Comparison of ENCODE assay signal across 26 cellular contexts in genomic region chr4:139907001-139907809, GRCh38.
A peak's percentile ranks its signal among the peaks of the same experiment; 100 is the strongest.
DNase-seq lines count a peak whose midpoint lies in the region; ATAC-seq and TF ChIP-seq lines count a peak whose summit lies in the region.
"Had no signal": no experiment of that assay in that cellular context is flagged by ENCODE, and none has a peak within 500 bp of the region (broad histone marks: within the 10 kb centered on the region; RNA-seq: fewer than 3 reads in every experiment).

No MANE protein-coding gene starts in this region.

- H3K27ac ChIP-seq in body of pancreas = peak overlapping the region in 3 of 4 donors; percentile 17 to 63 (median 50)
- H3K27ac ChIP-seq: dorsolateral prefrontal cortex, esophagus squamous epithelium, RWPE1 had no signal

- peaks cover 4% of the 10 kb centered on the region for H3K27me3 Mint-ChIP-seq in activated T-cell treated with anti-CD3 and anti-CD28 coated beads, Interleukin-2, amount 50 U/mL, for 72 hours (ENCODE audit: low read depth)
- H3K27me3 Mint-ChIP-seq in progenitor cell of endocrine pancreas = no peaks in the 10 kb centered on the region
- H3K27me3 Mint-ChIP-seq: activated naive CD4-positive, alpha-beta T cell treated with anti-CD3 and anti-CD28 coated beads, Interleukin-2, amount 50 U/mL, for 24 hours; stimulated activated naive CD8-positive, alpha-beta T cell treated with anti-CD3 and anti-CD28 coated beads, Interleukin-15, amount 100 ng/mL, for 72 hours had no signal

- H3K4me3 Mint-ChIP-seq in activated T-cell treated with anti-CD3 and anti-CD28 coated beads, Interleukin-2, amount 50 U/mL, for 72 hours = no peak overlapping the region
- H3K4me3 Mint-ChIP-seq in progenitor cell of endocrine pancreas (ENCODE audit: low read depth) = no peak overlapping the region
- H3K4me3 Mint-ChIP-seq: activated CD4-positive, alpha-beta memory T cell treated with anti-CD3 and anti-CD28 coated beads, Interleukin-2, amount 10 ng/mL, durations not matched to agents 7 days and 5 days; activated naive CD4-positive, alpha-beta T cell treated with anti-CD3 and anti-CD28 coated beads, Interleukin-2, amount 50 U/mL, for 24 hours; activated T-cell treated with anti-CD3 and anti-CD28 coated beads, Interleukin-2, amount 50 U/mL, for 4 hours; IgD-negative memory B cell; neural crest cell; stimulated activated naive CD8-positive, alpha-beta T cell treated with anti-CD3 and anti-CD28 coated beads, Interleukin-15, amount 100 ng/mL, for 72 hours had no signal

- H3K9me3 ChIP-seq in body of pancreas = no peaks in the 10 kb centered on the region
- H3K9me3 ChIP-seq: esophagus squamous epithelium had no signal

- DNase-seq in activated T-cell treated with anti-CD3 and anti-CD28 coated beads, Interleukin-2, amount 50 U/mL, for 72 hours = no peak
- DNase-seq in activated T-cell treated with anti-CD3 and anti-CD28 coated beads for 4 hours = no peak
- no peak for DNase-seq in body of pancreas
- DNase-seq in progenitor cell of endocrine pancreas (ENCODE audit: low spot score, unreplicated experiment) = no peak
- no peak for DNase-seq in activated CD4-positive, CD25-positive, alpha-beta regulatory T cell (lab: John Stamatoyannopoulos, UW)
- no peak for DNase-seq in DMS53 (lab: John Stamatoyannopoulos, UW)
- DNase-seq: activated CD4-positive, alpha-beta memory T cell treated with anti-CD3 and anti-CD28 coated beads, Interleukin-2, amount 10 ng/mL, durations not matched to agents 7 days and 5 days; activated T-cell treated with anti-CD3 and anti-CD28 coated beads, Interleukin-2, amount 50 U/mL, for 4 hours; dorsolateral prefrontal cortex; esophagus squamous epithelium; heart right ventricle; islet precursor cell; midbrain; MV-4-11; NCI-H2081; NCI-H748 treated with DMSO at 0.1 percent for 48 hours; stimulated activated CD4-positive, alpha-beta T cell treated with anti-CD3 and anti-CD28 coated beads, Interleukin-15, amount 100 ng/mL, for 24 hours; stimulated activated naive CD8-positive, alpha-beta T cell treated with anti-CD3 and anti-CD28 coated beads, Interleukin-15, amount 100 ng/mL, for 72 hours; T-helper 1 cell had no signal

- H3K4me3 ChIP-seq in body of pancreas = no peak overlapping the region
- H3K4me3 ChIP-seq: dorsolateral prefrontal cortex, esophagus squamous epithelium, heart right ventricle had no signal

- peak; percentile 40 to 50 for ATAC-seq in activated T-cell treated with anti-CD3 and anti-CD28 coated beads, Interleukin-2, amount 50 U/mL, for 72 hours (replicated peaks in 1 of 2)
- ATAC-seq in HG03565 (IDR thresholded peaks at IDR 0.05; ENCODE audit: unreplicated experiment) = peak; percentile 50
- peak; percentile 86 for ATAC-seq in body of pancreas
- ATAC-seq in HG02938 (IDR thresholded peaks at IDR 0.05; ENCODE audit: unreplicated experiment) = no peak
- ATAC-seq: activated T-cell treated with anti-CD3 and anti-CD28 coated beads, Interleukin-2, amount 50 U/mL, for 4 hours; HCT116; stimulated activated naive CD8-positive, alpha-beta T cell treated with anti-CD3 and anti-CD28 coated beads, Interleukin-15, amount 100 ng/mL, for 72 hours had no signal

- H3K9me3 Mint-ChIP-seq in activated T-cell treated with anti-CD3 and anti-CD28 coated beads, Interleukin-2, amount 50 U/mL, for 72 hours = peaks cover 0 to 2% of the 10 kb centered on the region in 2 donors
- H3K9me3 Mint-ChIP-seq in progenitor cell of endocrine pancreas (ENCODE audit: low read depth) = peaks cover 2% of the 10 kb centered on the region
- H3K9me3 Mint-ChIP-seq: activated CD4-positive, alpha-beta memory T cell treated with anti-CD3 and anti-CD28 coated beads, Interleukin-2, amount 10 ng/mL, durations not matched to agents 7 days and 5 days; activated naive CD4-positive, alpha-beta T cell treated with anti-CD3 and anti-CD28 coated beads, Interleukin-2, amount 50 U/mL, for 24 hours had no signal

- intact Hi-C loops in body of pancreas (cut with DNase I) = no loop called here

- H3K4me1 Mint-ChIP-seq in activated T-cell treated with anti-CD3 and anti-CD28 coated beads, Interleukin-2, amount 50 U/mL, for 72 hours (ENCODE audit: low read depth) = peaks cover 7% of the 10 kb centered on the region
- peaks cover 34% of the 10 kb centered on the region for H3K4me1 Mint-ChIP-seq in progenitor cell of endocrine pancreas (ENCODE audit: low read depth)
- H3K4me1 Mint-ChIP-seq: activated naive CD4-positive, alpha-beta T cell treated with anti-CD3 and anti-CD28 coated beads, Interleukin-2, amount 50 U/mL, for 24 hours had no signal

- no peaks in the 10 kb centered on the region for H3K27me3 ChIP-seq in body of pancreas
- H3K27me3 ChIP-seq: dorsolateral prefrontal cortex, esophagus squamous epithelium, heart right ventricle had no signal

- TF ChIP-seq CTCF in body of pancreas (IDR thresholded peaks at IDR 0.05) (no peak), progenitor cell of endocrine pancreas (IDR thresholded peaks at IDR 0.05; ENCODE audit: unreplicated experiment) (no peak)

- H3K36me3 ChIP-seq in body of pancreas (replicated peaks in 1 of 2; ENCODE audit: insufficient read depth in 1 of 2, low read depth in 2 of 2) = no peaks in the 10 kb centered on the region
- H3K36me3 ChIP-seq: esophagus squamous epithelium, heart right ventricle had no signal

- peaks cover 42% of the 10 kb centered on the region for H3K4me1 ChIP-seq in body of pancreas

- peaks cover 5 to 6% of the 10 kb centered on the region in 2 donors for H3K36me3 Mint-ChIP-seq in activated T-cell treated with anti-CD3 and anti-CD28 coated beads, Interleukin-2, amount 50 U/mL, for 72 hours (ENCODE audit: insufficient read depth in 2 of 2)
- H3K36me3 Mint-ChIP-seq in progenitor cell of endocrine pancreas (ENCODE audit: insufficient read depth) = peaks cover 13% of the 10 kb centered on the region

- no peak overlapping the region for H3K27ac Mint-ChIP-seq in activated T-cell treated with anti-CD3 and anti-CD28 coated beads, Interleukin-2, amount 50 U/mL, for 72 hours
- H3K27ac Mint-ChIP-seq in progenitor cell of endocrine pancreas = peak overlapping the region; percentile 71
- H3K27ac Mint-ChIP-seq: activated CD4-positive, alpha-beta memory T cell treated with anti-CD3 and anti-CD28 coated beads, Interleukin-2, amount 10 ng/mL, durations not matched to agents 7 days and 5 days; activated naive CD4-positive, alpha-beta T cell treated with anti-CD3 and anti-CD28 coated beads, Interleukin-2, amount 50 U/mL, for 24 hours; IgD-negative memory B cell; stimulated activated naive CD8-positive, alpha-beta T cell treated with anti-CD3 and anti-CD28 coated beads, Interleukin-15, amount 100 ng/mL, for 72 hours had no signal

- TF ChIP-seq POLR2A in body of pancreas (IDR thresholded peaks at IDR 0.05) = no peak
